In genomic region chr12:25755681-25756260, GRCh38 we compare ENCODE assay signal across 23 cellular contexts.
DNase-seq lines count a peak whose midpoint lies in the region; ATAC-seq, FAIRE-seq and TF ChIP-seq lines count a peak whose summit lies in the region.
"Had no signal": no experiment of that assay in that cellular context is flagged by ENCODE, and none has a peak within 500 bp of the region (broad histone marks: within the 10 kb centered on the region; RNA-seq: fewer than 3 reads in every experiment).

No MANE protein-coding gene starts in this region.

- peak overlapping the region; percentile 34 for H2AFZ ChIP-seq in mammary epithelial cell (ENCODE audit: low read depth, low read length)
- H2AFZ ChIP-seq: GM23338 had no signal

- H3K27me3 Mint-ChIP-seq in activated T-cell treated with anti-CD3 and anti-CD28 coated beads, Interleukin-2, amount 50 U/mL, for 72 hours (ENCODE audit: low read depth) = no peaks in the 10 kb centered on the region
- H3K27me3 Mint-ChIP-seq: CD4-positive, CD25-positive, alpha-beta regulatory T cell had no signal

- ATAC-seq in activated T-cell treated with anti-CD3 and anti-CD28 coated beads, Interleukin-2, amount 50 U/mL, for 72 hours (replicated peaks in 1 of 2) = no peak
- ATAC-seq: GM12878, GM23338, HCT116, K562 had no signal

- CTCF ChIA-PET in mammary epithelial cell (lab: Charles Lee; ENCODE audit: low non-redundant PET) = no interaction called here

- H3K9me3 ChIP-seq in mammary epithelial cell (replicated peaks; ENCODE audit: insufficient read depth, low read length) (no peaks in the 10 kb centered on the region), breast epithelium (no peaks in the 10 kb centered on the region)
- H3K9me3 ChIP-seq: BE2C, Caco-2, Peyer's patch had no signal

- DNase-seq in mammary epithelial cell = peak; percentile 48
- DNase-seq in breast epithelium (ENCODE audit: low spot score in 2 of 2) = no peak
- peak; percentile 64 for DNase-seq in bronchial epithelial cell (ENCODE audit: low read depth)
- DNase-seq in iris pigment epithelial cell (ENCODE audit: low read depth) = peak; percentile 55
- no peak for DNase-seq in NCI-H2196 treated with DMSO at 0.1 percent for 48 hours (lab: John Stamatoyannopoulos, UW; ENCODE audit: unreplicated experiment)
- no peak for DNase-seq in cerebellar cortex (ENCODE audit: low spot score)
- DNase-seq in hippocampal formation (lab: John Stamatoyannopoulos, UW) = no peak
- no peak for DNase-seq in activated T-cell treated with anti-CD3 and anti-CD28 coated beads, Interleukin-2, amount 50 U/mL, for 72 hours
- DNase-seq: BE2C; Caco-2; CD4-positive, CD25-positive, alpha-beta regulatory T cell; NCI-H1105; NCI-H2081; NCI-H2227 treated with DMSO at 0.1 percent for 48 hours; NCI-H524; Peyer's patch; Right ventricle myocardium superior had no signal

- in situ Hi-C loops in mammary epithelial cell (cut with MboI; ENCODE audit: low sequenced_read_pairs in 2 of 2) = no loop called here

- FAIRE-seq in bronchial epithelial cell (lab: Jason Lieb, UNC) = no peak
- FAIRE-seq: A204.1, GM12878, GM19239, K562 had no signal

- TF ChIP-seq CTCF in mammary epithelial cell (conservative IDR thresholded peaks at IDR 0.05 in 1 of 2, IDR thresholded peaks at IDR 0.05 in 1 of 2; ENCODE audit: extremely low read depth in 1 of 2, insufficient read depth in 1 of 2, low read depth in 1 of 2, low read length in 2 of 2) (no peak), breast epithelium (IDR thresholded peaks at IDR 0.05) (no peak), bronchial epithelial cell (IDR thresholded peaks at IDR 0.05; ENCODE audit: insufficient read depth, low read length, severe bottlenecking) (no peak)

- H3K4me1 Mint-ChIP-seq in activated T-cell treated with anti-CD3 and anti-CD28 coated beads, Interleukin-2, amount 50 U/mL, for 72 hours (ENCODE audit: low read depth) = no peaks in the 10 kb centered on the region
- H3K4me1 Mint-ChIP-seq: CD4-positive, CD25-positive, alpha-beta regulatory T cell had no signal

- H3K27ac Mint-ChIP-seq in activated T-cell treated with anti-CD3 and anti-CD28 coated beads, Interleukin-2, amount 50 U/mL, for 72 hours = no peak overlapping the region
- H3K27ac Mint-ChIP-seq: CD4-positive, CD25-positive, alpha-beta regulatory T cell; GM23338 had no signal

- H3K27me3 ChIP-seq in mammary epithelial cell (ENCODE audit: insufficient read depth, low read length) = no peaks in the 10 kb centered on the region
- H3K27me3 ChIP-seq in breast epithelium = no peaks in the 10 kb centered on the region
- H3K27me3 ChIP-seq in bronchial epithelial cell (ENCODE audit: control insufficient read depth, insufficient read depth, low read length) = no peaks in the 10 kb centered on the region
- H3K27me3 ChIP-seq: BE2C, Peyer's patch had no signal

- H3K36me3 ChIP-seq in mammary epithelial cell (ENCODE audit: insufficient read depth, low read length) = no peaks in the 10 kb centered on the region
- H3K36me3 ChIP-seq in breast epithelium = no peaks in the 10 kb centered on the region
- no peaks in the 10 kb centered on the region for H3K36me3 ChIP-seq in bronchial epithelial cell (ENCODE audit: control insufficient read depth, insufficient read depth, low read length)
- H3K36me3 ChIP-seq: BE2C, Peyer's patch had no signal

- 88% methylated on average over 3 of the region's 3 CpGs for WGBS in mammary epithelial cell (ENCODE audit: low coverage, missing lambda C conversion rate)

- H3K9ac ChIP-seq in mammary epithelial cell (ENCODE audit: insufficient read depth, low read length) = no peak overlapping the region

- no peak overlapping the region for H3K4me2 ChIP-seq in mammary epithelial cell (ENCODE audit: insufficient read depth, low read depth, low read length)
- H3K4me2 ChIP-seq: GM23338 had no signal

- H3K79me2 ChIP-seq in mammary epithelial cell (ENCODE audit: insufficient read depth, low read length) = no peaks in the 10 kb centered on the region

- intact Hi-C loops in mammary epithelial cell (cut with micrococcal nuclease) (no loop called here), breast epithelium (cut with DNase I; ENCODE audit: low total_unique reads) (no loop called here)

- no peak for TF ChIP-seq POLR2A in breast epithelium (IDR thresholded peaks at IDR 0.05)

- H3K27ac ChIP-seq in mammary epithelial cell (ENCODE audit: insufficient read depth, low read depth, low read length) = no peak overlapping the region
- no peak overlapping the region for H3K27ac ChIP-seq in breast epithelium
- H3K27ac ChIP-seq: Peyer's patch had no signal

- H3K4me3 ChIP-seq in mammary epithelial cell (replicated peaks in 1 of 3; ENCODE audit: insufficient read depth in 1 of 3, low read depth in 2 of 3, low read length in 3 of 3) (no peak overlapping the region), breast epithelium (no peak overlapping the region), bronchial epithelial cell (ENCODE audit: low read depth, low read length) (no peak overlapping the region)
- H3K4me3 ChIP-seq: GM12878, GM23338, K562, Peyer's patch had no signal

- no peaks in the 10 kb centered on the region for H3K9me3 Mint-ChIP-seq in activated T-cell treated with anti-CD3 and anti-CD28 coated beads, Interleukin-2, amount 50 U/mL, for 72 hours
- H3K9me3 Mint-ChIP-seq: GM23338 had no signal

- no peak overlapping the region for H3K4me3 Mint-ChIP-seq in activated T-cell treated with anti-CD3 and anti-CD28 coated beads, Interleukin-2, amount 50 U/mL, for 72 hours
- H3K4me3 Mint-ChIP-seq: CD4-positive, CD25-positive, alpha-beta regulatory T cell; GM23338 had no signal

- H3K4me1 ChIP-seq in mammary epithelial cell (ENCODE audit: insufficient read depth, low read length) = peaks cover 5% of the 10 kb centered on the region
- no peaks in the 10 kb centered on the region for H3K4me1 ChIP-seq in breast epithelium
- H3K4me1 ChIP-seq: BE2C, Peyer's patch had no signal

- no peaks in the 10 kb centered on the region for H4K20me1 ChIP-seq in mammary epithelial cell (ENCODE audit: insufficient read depth, low read length)

- no peaks in the 10 kb centered on the region for H3K36me3 Mint-ChIP-seq in activated T-cell treated with anti-CD3 and anti-CD28 coated beads, Interleukin-2, amount 50 U/mL, for 72 hours (ENCODE audit: insufficient read depth in 2 of 2)
- H3K36me3 Mint-ChIP-seq: CD4-positive, CD25-positive, alpha-beta regulatory T cell had no signal

- dilution Hi-C loops in mammary epithelial cell (cut with HindIII; ENCODE audit: low sequenced_read_pairs) = no loop called here

- BruUV-seq in mammary epithelial cell (replicated peaks; lab: Mats Ljungman, UMichigan) = no TSS peak

Comparison
In these comparisons a context has a peak if more than half of its experiments do, and no peak if none do; other contexts are left out.
1. DNase-seq: peak in mammary epithelial cell (single experiment), bronchial epithelial cell (single experiment) and iris pigment epithelial cell (single experiment); none in breast epithelium (0 of 2), NCI-H2196 treated with DMSO at 0.1 percent for 48 hours (single experiment), cerebellar cortex (single experiment), hippocampal formation (0 of 2) and activated T-cell treated with anti-CD3 and anti-CD28 coated beads, Interleukin-2, amount 50 U/mL, for 72 hours (0 of 2).